In genomic region chr9:136119259-136120118, GRCh38 we compare ENCODE assay signal across 8 cellular contexts. TPM values are rescaled to one million over a fixed set of nuclear protein-coding genes. Genes with fewer than 3 reads are reported as not detected.
DNase-seq lines count a peak whose midpoint lies in the region; ATAC-seq and TF ChIP-seq lines count a peak whose summit lies in the region.

No MANE protein-coding gene starts in this region.

- no peaks in the 10 kb centered on the region for H3K9me3 ChIP-seq in iPS-15b (ENCODE audit: control insufficient read depth, insufficient read depth, low read length)

- peak; percentile 3 for ATAC-seq in Right ventricle myocardium inferior

- intact Hi-C loops in Right ventricle myocardium inferior (cut with DNase I) (loop anchor here (2.0 to 5.0 kb wide), 5 partner anchors 33 to 517 kb away; partner anchors contain the start of gene UBAC1), cardiac septum (cut with DNase I) (loop anchor here (1.0 to 5.0 kb wide), 4 partner anchors 157 to 517 kb away; partner anchors contain the start of genes CAMSAP1 and KCNT1)

- H3K4me3 ChIP-seq in iPS-15b (ENCODE audit: low read depth, low read length) (peak overlapping the region; percentile 58), skin epidermis (peak overlapping the region; percentile 65 to 98 (median 83))

- no peak for TF ChIP-seq CTCF in GM10266 (IDR thresholded peaks at IDR 0.05; ENCODE audit: control insufficient read depth, insufficient read depth, low read depth, missing control alignments)

- no peaks in the 10 kb centered on the region for H3K27me3 ChIP-seq in iPS-15b (ENCODE audit: control insufficient read depth, insufficient read depth, low read length)

- peaks cover 9% of the 10 kb centered on the region for H3K36me3 ChIP-seq in iPS-15b (ENCODE audit: control insufficient read depth, insufficient read depth, low read length)

- H3K27ac ChIP-seq in angular gyrus (ENCODE audit: low read depth, low read length), result peak overlapping the region; percentile 86
- H3K27ac ChIP-seq in skin epidermis, result peak overlapping the region; percentile 88 to 100 (median 98)

- no peaks in the 10 kb centered on the region for H3K4me1 ChIP-seq in iPS-15b (ENCODE audit: control insufficient read depth, insufficient read depth, low read length)

- no peak for DNase-seq in Right ventricle myocardium inferior (ENCODE audit: missing footprints)
- no peak for DNase-seq in cardiac septum (ENCODE audit: low spot score)
- DNase-seq in Kasumi-1 (lab: John Stamatoyannopoulos, UW), result peak; percentile 25 to 32
- no peak for DNase-seq in GM10266 (ENCODE audit: extremely low spot score)
- no peak for DNase-seq in NCI-H446 (lab: John Stamatoyannopoulos, UW)

- peak overlapping the region; percentile 70 for H3K9ac ChIP-seq in iPS-15b (ENCODE audit: low read depth, low read length)

RNA-seq across cellular contexts. Expression of gene TMEM250, which starts 0.8 kb away (rescaled TPM):
- total RNA-seq in Right ventricle myocardium inferior (18.7 TPM), cardiac septum (19.8 TPM)

RNA-seq across cellular contexts. Expression of gene NACC2, which starts 24.4 kb away (rescaled TPM):
- total RNA-seq in Right ventricle myocardium inferior, result 37.0 TPM
- total RNA-seq in cardiac septum, result 57.8 TPM

Comparison
In these comparisons a context has a peak if more than half of its experiments do, and no peak if none do; other contexts are left out.
1. DNase-seq: peak in Kasumi-1 (2 of 2); none in Right ventricle myocardium inferior (single experiment), cardiac septum (single experiment), GM10266 (single experiment) and NCI-H446 (0 of 2).